In genomic region chr1:84876353-84876752, GRCh38 we compare ENCODE assay signal across 15 cellular contexts. TPM values are rescaled to one million over a fixed set of nuclear protein-coding genes. Genes with fewer than 3 reads are reported as not detected.
DNase-seq lines count a peak whose midpoint lies in the region; ATAC-seq and TF ChIP-seq lines count a peak whose summit lies in the region.
"Had no signal": no experiment of that assay in that cellular context is flagged by ENCODE, and none has a peak within 500 bp of the region (broad histone marks: within the 10 kb centered on the region; RNA-seq: fewer than 3 reads in every experiment).

No MANE protein-coding gene starts in this region.

- H2AK5ac ChIP-seq in IMR-90 (ENCODE audit: low read depth, low read length): 0 out of 2 replicates have a peak overlapping the region, but pooled peaks have one; percentile 33

- TF ChIP-seq CTCF in IMR-90 (conservative IDR thresholded peaks at IDR 0.05; ENCODE audit: low read depth, low read length) (no peak), GM10266 (IDR thresholded peaks at IDR 0.05; ENCODE audit: control insufficient read depth, insufficient read depth, low read depth, missing control alignments) (no peak)

- peak overlapping the region; percentile 35; the same call in 1 of the 2 replicates for H3K4ac ChIP-seq in IMR-90 (ENCODE audit: low read depth, low read length)

- no peaks in the 10 kb centered on the region for H3K9me3 ChIP-seq in CD4-positive, alpha-beta memory T cell (ENCODE audit: control insufficient read depth in 1 of 2, low read length in 2 of 2)
- peaks cover 2% of the 10 kb centered on the region; the same call in 1 of the 2 replicates for H3K9me3 ChIP-seq in IMR-90 (ENCODE audit: control insufficient read depth, insufficient read depth, low read length)
- H3K9me3 ChIP-seq: HAP-1, SK-N-SH had no signal

- no peak overlapping the region for H3K9ac ChIP-seq in IMR-90 (ENCODE audit: low read depth, low read length)
- H3K9ac ChIP-seq: SK-N-SH had no signal

- DNase-seq in CD4-positive, alpha-beta memory T cell: peak in 4 of 5 donors; percentile 29 to 55 (median 38)
- DNase-seq in IMR-90 (no peak), NCI-H2196 treated with DMSO at 0.1 percent for 48 hours (lab: John Stamatoyannopoulos, UW; ENCODE audit: unreplicated experiment) (no peak), NCI-H2227 (lab: John Stamatoyannopoulos, UW; ENCODE audit: unreplicated experiment) (no peak), GM10266 (ENCODE audit: extremely low spot score) (no peak)
- peak; percentile 11 for DNase-seq in activated gamma-delta T cell treated with anti-CD3 and anti-CD28 coated beads, Interleukin-2, amount 50 U/mL, for 16 hours (ENCODE audit: low read depth)
- DNase-seq in natural killer cell treated with Interleukin-12 subunit alpha and Interleukin-12 subunit beta and Interleukin-15 and Interleukin-18, amount 100 ng/mL, for 72 hours (ENCODE audit: low spot score): no peak
- DNase-seq: COR-L47, NCI-H1436 treated with DMSO at 0.1 percent for 48 hours, NCI-H2081 treated with DMSO at 0.1 percent for 48 hours, NCI-H226, SK-N-SH had no signal

- no peak overlapping the region for H2BK5ac ChIP-seq in IMR-90 (ENCODE audit: low read depth, low read length, poor library complexity, severe bottlenecking)

- TF ChIP-seq RAD21 in IMR-90 (IDR thresholded peaks at IDR 0.05; ENCODE audit: low read length): no peak

- dilution Hi-C loops in IMR-90 (cut with HindIII; ENCODE audit: low sequenced_read_pairs, unreplicated experiment): no loop called here

- no peak overlapping the region for H4K5ac ChIP-seq in IMR-90 (ENCODE audit: low read depth, low read length)

- POLR2A ChIA-PET in CD4-positive, alpha-beta memory T cell (lab: Charles Lee; ENCODE audit: partially characterized antibody): no interaction called here
- POLR2A ChIA-PET in IMR-90 (lab: Charles Lee; ENCODE audit: unreplicated experiment): interaction anchor here (0.5 kb wide), 1 partner anchor 26 kb away, joined by 5 read pairs; no protein-coding TSS in a partner anchor

- H3K18ac ChIP-seq in IMR-90 (ENCODE audit: low read depth, low read length): no peak overlapping the region

- no peaks in the 10 kb centered on the region for H3K27me3 Mint-ChIP-seq in CD4-positive, alpha-beta memory T cell
- peaks cover 29 to 69% of the 10 kb centered on the region in 2 donors for H3K27me3 Mint-ChIP-seq in natural killer cell treated with Interleukin-12 subunit alpha and Interleukin-12 subunit beta and Interleukin-15 and Interleukin-18, amount 100 ng/mL, for 72 hours

- intact Hi-C loops in CD4-positive, alpha-beta memory T cell (cut with micrococcal nuclease): no loop called here
- intact Hi-C loops in IMR-90 (cut with micrococcal nuclease): no loop called here

- no peak overlapping the region for H2AFZ ChIP-seq in IMR-90 (replicated peaks; ENCODE audit: low read length, poor library complexity)

- peak overlapping the region in 1 of 8 donors; percentile 51 for H3K4me3 Mint-ChIP-seq in CD4-positive, alpha-beta memory T cell
- H3K4me3 Mint-ChIP-seq in natural killer cell treated with Interleukin-12 subunit alpha and Interleukin-12 subunit beta and Interleukin-15 and Interleukin-18, amount 100 ng/mL, for 72 hours: no peak overlapping the region

- no peak for TF ChIP-seq POLR2A in IMR-90 (IDR thresholded peaks at IDR 0.05; ENCODE audit: low read depth, low read length)

- H3K36me3 ChIP-seq in CD4-positive, alpha-beta memory T cell (ENCODE audit: insufficient read depth, low read length): no peaks in the 10 kb centered on the region
- H3K36me3 ChIP-seq in IMR-90 (ENCODE audit: control insufficient read depth, insufficient read depth, low read length): no peaks in the 10 kb centered on the region
- H3K36me3 ChIP-seq: HAP-1 had no signal

- H3K4me3 ChIP-seq in CD4-positive, alpha-beta memory T cell (ENCODE audit: low read length in 2 of 2): no peak overlapping the region
- no peak overlapping the region for H3K4me3 ChIP-seq in IMR-90 (ENCODE audit: insufficient read depth, low read depth, low read length)
- H3K4me3 ChIP-seq: HAP-1 had no signal

- no peak overlapping the region for H2BK20ac ChIP-seq in IMR-90 (ENCODE audit: low read depth, low read length)

- peaks cover 6% of the 10 kb centered on the region for H3K4me1 ChIP-seq in CD4-positive, alpha-beta memory T cell (ENCODE audit: insufficient read depth, low read length)
- peaks cover 2% of the 10 kb centered on the region; the same call in 1 of the 2 replicates for H3K4me1 ChIP-seq in IMR-90 (ENCODE audit: control insufficient read depth, insufficient read depth, low read length)

- H4K20me1 ChIP-seq in IMR-90 (ENCODE audit: insufficient read depth, low read length): no peaks in the 10 kb centered on the region

- H3K27ac ChIP-seq in CD4-positive, alpha-beta memory T cell (ENCODE audit: low read depth, low read length): no peak overlapping the region
- H3K27ac ChIP-seq in IMR-90 (ENCODE audit: insufficient read depth, low read length): no peak overlapping the region

- H3K9me3 Mint-ChIP-seq in CD4-positive, alpha-beta memory T cell: peaks cover 0 to 1% (median 0%) of the 10 kb centered on the region in 8 donors
- no peaks in the 10 kb centered on the region for H3K9me3 Mint-ChIP-seq in natural killer cell treated with Interleukin-12 subunit alpha and Interleukin-12 subunit beta and Interleukin-15 and Interleukin-18, amount 100 ng/mL, for 72 hours

- in situ Hi-C loops in IMR-90 (cut with MboI; ENCODE audit: low sequenced_read_pairs): no loop called here

- H3K14ac ChIP-seq in IMR-90 (replicated peaks; ENCODE audit: low read depth, low read length): no peak overlapping the region

- H2BK120ac ChIP-seq in IMR-90 (ENCODE audit: low read depth, low read length): no peak overlapping the region

- H3K36me3 Mint-ChIP-seq in CD4-positive, alpha-beta memory T cell: peaks cover 0 to 5% of the 10 kb centered on the region in 2 donors
- H3K36me3 Mint-ChIP-seq in natural killer cell treated with Interleukin-12 subunit alpha and Interleukin-12 subunit beta and Interleukin-15 and Interleukin-18, amount 100 ng/mL, for 72 hours: no peaks in the 10 kb centered on the region

- ATAC-seq in IMR-90 (ENCODE audit: low read depth): no peak
- peak; percentile 50 to 58 for ATAC-seq in natural killer cell treated with Interleukin-12 subunit alpha and Interleukin-12 subunit beta and Interleukin-15 and Interleukin-18, amount 100 ng/mL, for 72 hours
- no peak for ATAC-seq in HG03135 (IDR thresholded peaks at IDR 0.05; ENCODE audit: unreplicated experiment)
- ATAC-seq: Right ventricle myocardium inferior had no signal

- CTCF ChIA-PET in CD4-positive, alpha-beta memory T cell (lab: Charles Lee; ENCODE audit: partially characterized antibody): no interaction called here
- CTCF ChIA-PET in IMR-90 (lab: Yijun Ruan, JAX): no interaction called here

- 60% methylated on average over 1 of the region's 5 CpGs; no CpG with 5 or more reads in 1 of the 2 experiments for WGBS in IMR-90 (ENCODE audit: extremely low coverage in 2 of 2, insufficient read length in 1 of 2), 2 experiments

- H3K4me1 Mint-ChIP-seq in CD4-positive, alpha-beta memory T cell: peaks cover 1 to 17% (median 9%) of the 10 kb centered on the region in 4 donors
- H3K4me1 Mint-ChIP-seq in natural killer cell treated with Interleukin-12 subunit alpha and Interleukin-12 subunit beta and Interleukin-15 and Interleukin-18, amount 100 ng/mL, for 72 hours (ENCODE audit: low read depth in 2 of 2): peaks cover 5 to 7% of the 10 kb centered on the region in 2 donors

- no peak overlapping the region for H3K56ac ChIP-seq in IMR-90 (ENCODE audit: extremely low read depth, insufficient read depth, low read length)

- H4K91ac ChIP-seq in IMR-90 (ENCODE audit: insufficient read depth, low read depth, low read length): no peak overlapping the region

- BruUV-seq in IMR-90 (replicated peaks; lab: Mats Ljungman, UMichigan): no TSS peak

- H3K27me3 ChIP-seq in CD4-positive, alpha-beta memory T cell (ENCODE audit: insufficient read depth, low read length): no peaks in the 10 kb centered on the region
- H3K27me3 ChIP-seq in IMR-90 (ENCODE audit: control insufficient read depth, insufficient read depth, low read length): peaks cover 1% of the 10 kb centered on the region; the same call in 1 of the 2 replicates

- no peak overlapping the region for H3K4me2 ChIP-seq in IMR-90 (ENCODE audit: low read depth, low read length)
- H3K4me2 ChIP-seq: SK-N-SH had no signal

- no peaks in the 10 kb centered on the region for H3K79me1 ChIP-seq in IMR-90 (ENCODE audit: low read depth in 1 of 2, low read length in 2 of 2)

- H3K9me1 ChIP-seq in IMR-90 (ENCODE audit: insufficient read depth, low read length): no peaks in the 10 kb centered on the region; the same call in 1 of the 2 replicates

- H2AK9ac ChIP-seq in IMR-90 (replicated peaks; ENCODE audit: low read depth, low read length, poor library complexity): no peak overlapping the region

- no peak overlapping the region for H3K23ac ChIP-seq in IMR-90 (ENCODE audit: low read depth, low read length)

- H4K8ac ChIP-seq in IMR-90 (ENCODE audit: low read depth in 2 of 2, low read length in 2 of 2): no peak overlapping the region

- no peak overlapping the region; the same call in 2 of the 3 replicates for H2BK15ac ChIP-seq in IMR-90 (ENCODE audit: low read depth, low read length)

- peak overlapping the region in 1 of 7 donors; percentile 16 for H3K27ac Mint-ChIP-seq in CD4-positive, alpha-beta memory T cell
- no peak overlapping the region for H3K27ac Mint-ChIP-seq in natural killer cell treated with Interleukin-12 subunit alpha and Interleukin-12 subunit beta and Interleukin-15 and Interleukin-18, amount 100 ng/mL, for 72 hours

TF ChIP-seq in IMR-90, 13 proteins besides CTCF, POLR2A, EP300 and RAD21 (continues in another document):
- TF ChIP-seq MAFK (IDR thresholded peaks at IDR 0.05; ENCODE audit: low read depth, low read length) (no peak), RCOR1 (IDR thresholded peaks at IDR 0.05; ENCODE audit: insufficient replicate concordance, low read length) (no peak), USF2 (IDR thresholded peaks at IDR 0.05; ENCODE audit: low read depth, low read length) (no peak), FOS (IDR thresholded peaks at IDR 0.05; ENCODE audit: low read depth, low read length) (no peak)

RNA-seq across cellular contexts. Expression of gene LPAR3, which starts 16.7 kb away (rescaled TPM):
- total RNA-seq in CD4-positive, alpha-beta memory T cell: 1 to 10 TPM; 3.7 to 4.1 TPM
- 1 to 10 TPM; 2.4 to 2.5 TPM for polyA plus RNA-seq in CD4-positive, alpha-beta memory T cell
- total RNA-seq in IMR-90 (2012; rRNA removed): 0.18 and 0.28 TPM in 2 replicates
- 0.07 and 0.09 TPM in 2 replicates for polyA plus RNA-seq in IMR-90 (2012; rRNA removed)
- 0.12 and 0.56 TPM in 2 replicates for polyA plus RNA-seq in IMR-90 (2012; cell fraction: cytosol; rRNA removed)
- polyA plus RNA-seq in IMR-90 (2012; cell fraction: nucleus; rRNA removed; ENCODE audit: low replicate concordance): 0.03 TPM in 1 of 2 replicates, not detected in the other
- 1 to 10 TPM in 1 of 2 donors, under 1 TPM in 1; 0.90 to 1.4 TPM for total RNA-seq in natural killer cell treated with Interleukin-12 subunit alpha and Interleukin-12 subunit beta and Interleukin-15 and Interleukin-18, amount 100 ng/mL, for 72 hours

Comparison
In these comparisons a context has a peak if more than half of its experiments do, and no peak if none do; other contexts are left out.
1. DNase-seq: peak in CD4-positive, alpha-beta memory T cell (4 of 5) and activated gamma-delta T cell treated with anti-CD3 and anti-CD28 coated beads, Interleukin-2, amount 50 U/mL, for 16 hours (single experiment); none in IMR-90 (single experiment), natural killer cell treated with Interleukin-12 subunit alpha and Interleukin-12 subunit beta and Interleukin-15 and Interleukin-18, amount 100 ng/mL, for 72 hours (single experiment), NCI-H2196 treated with DMSO at 0.1 percent for 48 hours (single experiment), NCI-H2227 (single experiment) and GM10266 (single experiment).
2. ATAC-seq: peak in natural killer cell treated with Interleukin-12 subunit alpha and Interleukin-12 subunit beta and Interleukin-15 and Interleukin-18, amount 100 ng/mL, for 72 hours (2 of 2); none in IMR-90 (single experiment) and HG03135 (single experiment).